ENCODE assay signal across 1 cellular context in the genomic region with DNA sequence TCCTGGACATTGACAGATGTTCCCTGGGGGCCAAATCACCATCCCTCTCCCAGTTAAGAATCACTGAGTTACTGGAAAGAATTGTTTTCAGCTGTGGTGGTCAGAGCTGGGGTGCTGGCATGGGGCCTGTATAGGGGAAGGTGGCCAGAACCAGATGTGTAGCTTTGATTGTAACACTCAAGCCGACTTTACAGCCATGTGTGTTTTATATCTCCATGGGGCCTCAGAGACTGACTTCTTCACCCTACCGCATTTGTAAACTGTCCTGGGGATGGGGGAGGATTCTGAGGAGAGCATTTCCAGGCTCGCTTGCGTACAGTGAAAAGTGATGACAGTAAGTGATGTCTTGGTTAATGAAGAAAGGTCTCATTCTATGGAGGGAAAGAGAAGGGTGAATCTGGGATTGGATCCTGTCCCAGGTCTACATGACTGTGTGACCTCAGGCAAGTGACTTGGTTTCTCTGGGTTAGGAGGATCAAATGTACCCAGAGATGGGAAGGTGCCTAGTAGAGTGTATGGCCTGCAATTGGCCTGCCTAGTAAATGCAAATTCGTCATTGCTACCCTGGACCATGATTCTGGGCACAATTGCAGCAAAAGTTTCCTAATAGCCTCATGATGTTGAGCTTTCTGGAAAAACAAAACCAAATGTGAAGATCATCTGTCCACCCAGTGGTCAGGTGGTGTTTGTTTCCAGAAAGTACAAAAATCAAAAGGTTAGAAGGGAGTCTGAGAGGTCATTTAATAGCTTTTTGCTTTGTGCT.
TF ChIP-seq lines count a peak whose summit lies in the region.

No MANE protein-coding gene starts in this region.

TF ChIP-seq in liver, 16 proteins besides CTCF, POLR2A, EP300 and RAD21:
- TF ChIP-seq, protein P1, sequence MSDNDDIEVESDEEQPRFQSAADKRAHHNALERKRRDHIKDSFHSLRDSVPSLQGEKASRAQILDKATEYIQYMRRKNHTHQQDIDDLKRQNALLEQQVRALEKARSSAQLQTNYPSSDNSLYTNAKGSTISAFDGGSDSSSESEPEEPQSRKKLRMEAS (IDR thresholded peaks at IDR 0.05), result peak; percentile 71
- TF ChIP-seq, protein P2, sequence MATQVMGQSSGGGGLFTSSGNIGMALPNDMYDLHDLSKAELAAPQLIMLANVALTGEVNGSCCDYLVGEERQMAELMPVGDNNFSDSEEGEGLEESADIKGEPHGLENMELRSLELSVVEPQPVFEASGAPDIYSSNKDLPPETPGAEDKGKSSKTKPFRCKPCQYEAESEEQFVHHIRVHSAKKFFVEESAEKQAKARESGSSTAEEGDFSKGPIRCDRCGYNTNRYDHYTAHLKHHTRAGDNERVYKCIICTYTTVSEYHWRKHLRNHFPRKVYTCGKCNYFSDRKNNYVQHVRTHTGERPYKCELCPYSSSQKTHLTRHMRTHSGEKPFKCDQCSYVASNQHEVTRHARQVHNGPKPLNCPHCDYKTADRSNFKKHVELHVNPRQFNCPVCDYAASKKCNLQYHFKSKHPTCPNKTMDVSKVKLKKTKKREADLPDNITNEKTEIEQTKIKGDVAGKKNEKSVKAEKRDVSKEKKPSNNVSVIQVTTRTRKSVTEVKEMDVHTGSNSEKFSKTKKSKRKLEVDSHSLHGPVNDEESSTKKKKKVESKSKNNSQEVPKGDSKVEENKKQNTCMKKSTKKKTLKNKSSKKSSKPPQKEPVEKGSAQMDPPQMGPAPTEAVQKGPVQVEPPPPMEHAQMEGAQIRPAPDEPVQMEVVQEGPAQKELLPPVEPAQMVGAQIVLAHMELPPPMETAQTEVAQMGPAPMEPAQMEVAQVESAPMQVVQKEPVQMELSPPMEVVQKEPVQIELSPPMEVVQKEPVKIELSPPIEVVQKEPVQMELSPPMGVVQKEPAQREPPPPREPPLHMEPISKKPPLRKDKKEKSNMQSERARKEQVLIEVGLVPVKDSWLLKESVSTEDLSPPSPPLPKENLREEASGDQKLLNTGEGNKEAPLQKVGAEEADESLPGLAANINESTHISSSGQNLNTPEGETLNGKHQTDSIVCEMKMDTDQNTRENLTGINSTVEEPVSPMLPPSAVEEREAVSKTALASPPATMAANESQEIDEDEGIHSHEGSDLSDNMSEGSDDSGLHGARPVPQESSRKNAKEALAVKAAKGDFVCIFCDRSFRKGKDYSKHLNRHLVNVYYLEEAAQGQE (IDR thresholded peaks at IDR 0.05), result peak; percentile 55
- no peak for TF ChIP-seq GABPA (IDR thresholded peaks at IDR 0.05 in 1 of 2, conservative IDR thresholded peaks at IDR 0.05 in 1 of 2)
- peak in 1 of 2 donors; percentile 70 for TF ChIP-seq JUND (IDR thresholded peaks at IDR 0.05)
- peak; percentile 47 for TF ChIP-seq SP1 (IDR thresholded peaks at IDR 0.05)
- TF ChIP-seq YY1 (IDR thresholded peaks at IDR 0.05), result peak; percentile 63
- TF ChIP-seq HNF4A (conservative IDR thresholded peaks at IDR 0.05), result peak; percentile 75 to 86
- TF ChIP-seq EGR1 (IDR thresholded peaks at IDR 0.05; ENCODE audit: low read depth in 2 of 2), result peak in 1 of 2 donors; percentile 13
- no peak for TF ChIP-seq TAF1 (conservative IDR thresholded peaks at IDR 0.05)
- TF ChIP-seq, protein P3, sequence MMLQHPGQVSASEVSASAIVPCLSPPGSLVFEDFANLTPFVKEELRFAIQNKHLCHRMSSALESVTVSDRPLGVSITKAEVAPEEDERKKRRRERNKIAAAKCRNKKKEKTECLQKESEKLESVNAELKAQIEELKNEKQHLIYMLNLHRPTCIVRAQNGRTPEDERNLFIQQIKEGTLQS (IDR thresholded peaks at IDR 0.05), result peak; percentile 21
- TF ChIP-seq FOXA1 (IDR thresholded peaks at IDR 0.05), result no peak
- no peak for TF ChIP-seq NR2F2 (IDR thresholded peaks at IDR 0.05)
- peak; percentile 53 for TF ChIP-seq ZBTB33 (IDR thresholded peaks at IDR 0.05)
- peak; percentile 37 for TF ChIP-seq FOXA2 (IDR thresholded peaks at IDR 0.05)
- peak; percentile 66 to 91 for TF ChIP-seq RXRA (IDR thresholded peaks at IDR 0.05)
- TF ChIP-seq HNF4G (IDR thresholded peaks at IDR 0.05), result no peak
